In the genomic region with DNA sequence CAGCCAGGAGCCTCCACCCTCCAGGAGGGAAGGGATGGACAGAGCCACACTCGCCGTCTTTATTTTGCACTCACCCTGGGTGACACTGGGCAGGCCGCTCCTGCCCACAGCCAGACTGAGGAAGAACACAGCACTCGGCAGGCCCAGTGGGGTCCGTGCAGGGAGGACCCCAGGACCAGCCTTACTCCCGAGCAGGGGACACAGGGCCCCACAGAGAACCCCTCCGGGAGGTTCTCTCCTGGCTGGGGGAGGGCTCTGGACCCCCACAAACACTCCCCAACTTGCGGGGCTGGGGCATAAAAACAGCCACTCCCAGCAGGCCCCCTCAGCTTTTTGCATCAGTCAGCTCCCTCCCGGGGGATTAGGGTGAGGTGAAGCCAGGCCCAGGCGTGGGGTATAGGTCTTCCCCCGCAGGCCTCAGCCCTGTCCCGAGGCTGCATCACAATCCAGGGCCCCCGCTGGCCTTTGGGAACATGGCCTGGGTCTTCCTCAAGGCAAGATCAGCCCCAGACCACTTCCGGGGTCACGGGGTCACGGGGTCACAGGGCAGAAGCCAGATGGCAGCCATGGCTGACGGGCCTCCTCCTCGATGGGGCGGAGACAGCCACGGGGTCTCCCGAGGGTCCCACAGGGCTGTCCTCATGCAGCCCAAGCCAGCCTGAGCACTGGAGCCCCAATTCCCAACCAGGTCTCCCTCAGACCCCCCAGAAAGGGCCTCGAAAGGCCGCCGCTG, we compare ENCODE assay signal across 10 cellular contexts. TPM values are rescaled to one million over a fixed set of nuclear protein-coding genes. Genes with fewer than 3 reads are reported as not detected.
DNase-seq lines count a peak whose midpoint lies in the region; ATAC-seq and TF ChIP-seq lines count a peak whose summit lies in the region.
"Had no signal": no experiment of that assay in that cellular context is flagged by ENCODE, and none has a peak within 500 bp of the region (broad histone marks: within the 10 kb centered on the region; RNA-seq: fewer than 3 reads in every experiment).

No MANE protein-coding gene starts in this region.

- peak overlapping the region in 1 of 2 donors; percentile 59 for H3K4me3 Mint-ChIP-seq in activated T-cell treated with anti-CD3 and anti-CD28 coated beads, Interleukin-2, amount 50 U/mL, for 72 hours
- peak overlapping the region; percentile 21 for H3K4me3 Mint-ChIP-seq in stimulated activated memory B cell treated with anti-CD40 and anti-IgM and Interleukin-4, amounts not matched to agents 10 μg/mL and 1 μg/mL and 100 μg/mL, for 72 hours
- H3K4me3 Mint-ChIP-seq: memory B cell had no signal

- no peak for TF ChIP-seq CTCF in heart left ventricle (IDR thresholded peaks at IDR 0.05)

- no peak for TF ChIP-seq POLR2A in heart left ventricle (IDR thresholded peaks at IDR 0.05)

- H3K27me3 ChIP-seq in heart left ventricle: no peaks in the 10 kb centered on the region

- intact Hi-C loops in heart left ventricle (cut with DNase I): loop anchor here in 1 of 10 donors (10.0 kb wide), 1 partner anchor 275 kb away; the partner anchor contains the start of gene SAMD10

- no peak for ATAC-seq in activated T-cell treated with anti-CD3 and anti-CD28 coated beads, Interleukin-2, amount 50 U/mL, for 72 hours (replicated peaks in 1 of 2)
- ATAC-seq in heart left ventricle (no peak), HG03342 (IDR thresholded peaks at IDR 0.05; ENCODE audit: unreplicated experiment) (no peak)
- peak; percentile 2 for ATAC-seq in stimulated activated memory B cell treated with anti-CD40 and anti-IgM and Interleukin-4, amounts not matched to agents 10 μg/mL and 1 μg/mL and 100 μg/mL, for 72 hours

- H3K27me3 Mint-ChIP-seq in activated T-cell treated with anti-CD3 and anti-CD28 coated beads, Interleukin-2, amount 50 U/mL, for 72 hours (ENCODE audit: low read depth): no peaks in the 10 kb centered on the region
- no peaks in the 10 kb centered on the region for H3K27me3 Mint-ChIP-seq in stimulated activated memory B cell treated with anti-CD40 and anti-IgM and Interleukin-4, amounts not matched to agents 10 μg/mL and 1 μg/mL and 100 μg/mL, for 72 hours
- H3K27me3 Mint-ChIP-seq: memory B cell had no signal

- H3K27ac Mint-ChIP-seq in activated T-cell treated with anti-CD3 and anti-CD28 coated beads, Interleukin-2, amount 50 U/mL, for 72 hours: peak overlapping the region; percentile 73
- H3K27ac Mint-ChIP-seq in stimulated activated memory B cell treated with anti-CD40 and anti-IgM and Interleukin-4, amounts not matched to agents 10 μg/mL and 1 μg/mL and 100 μg/mL, for 72 hours: peak overlapping the region; percentile 75
- H3K27ac Mint-ChIP-seq: memory B cell had no signal

- H3K9me3 Mint-ChIP-seq in activated T-cell treated with anti-CD3 and anti-CD28 coated beads, Interleukin-2, amount 50 U/mL, for 72 hours: no peaks in the 10 kb centered on the region
- H3K9me3 Mint-ChIP-seq in stimulated activated memory B cell treated with anti-CD40 and anti-IgM and Interleukin-4, amounts not matched to agents 10 μg/mL and 1 μg/mL and 100 μg/mL, for 72 hours: no peaks in the 10 kb centered on the region
- H3K9me3 Mint-ChIP-seq: memory B cell had no signal

- WGBS in heart left ventricle, 4 donors: 81 to 89% (median 83%) methylated on average over 12 to 24 of the region's 24 CpGs

- peaks cover 12% of the 10 kb centered on the region for H3K4me1 Mint-ChIP-seq in activated T-cell treated with anti-CD3 and anti-CD28 coated beads, Interleukin-2, amount 50 U/mL, for 72 hours (ENCODE audit: low read depth)
- H3K4me1 Mint-ChIP-seq in stimulated activated memory B cell treated with anti-CD40 and anti-IgM and Interleukin-4, amounts not matched to agents 10 μg/mL and 1 μg/mL and 100 μg/mL, for 72 hours: peaks cover 44% of the 10 kb centered on the region

- H3K36me3 Mint-ChIP-seq in activated T-cell treated with anti-CD3 and anti-CD28 coated beads, Interleukin-2, amount 50 U/mL, for 72 hours (ENCODE audit: insufficient read depth in 2 of 2): no peaks in the 10 kb centered on the region
- H3K36me3 Mint-ChIP-seq in stimulated activated memory B cell treated with anti-CD40 and anti-IgM and Interleukin-4, amounts not matched to agents 10 μg/mL and 1 μg/mL and 100 μg/mL, for 72 hours: peaks cover under 1% of the 10 kb centered on the region
- H3K36me3 Mint-ChIP-seq: memory B cell had no signal

- CTCF ChIA-PET in HEK293T (lab: Yijun Ruan, JAX): no interaction called here

- H3K36me3 ChIP-seq in heart left ventricle: peaks cover 0 to 47% (median 25%) of the 10 kb centered on the region in 9 donors

- H3K4me3 ChIP-seq in heart left ventricle: no peak overlapping the region

- no peaks in the 10 kb centered on the region for H3K9me3 ChIP-seq in heart left ventricle

- POLR2A ChIA-PET in HEK293T (lab: Yijun Ruan, JAX): no interaction called here

- peak overlapping the region in 11 of 12 donors; percentile 21 to 89 (median 50) for H3K27ac ChIP-seq in heart left ventricle

- peaks cover 11 to 51% (median 38%) of the 10 kb centered on the region in 12 donors for H3K4me1 ChIP-seq in heart left ventricle

- DNase-seq in HEK293T (ENCODE audit: extremely low spot score) (peak; percentile 15), heart left ventricle (peak in 3 of 5 donors; percentile 32 to 66 (median 48)), cerebellar cortex (ENCODE audit: low spot score) (no peak), SHP77 (lab: John Stamatoyannopoulos, UW) (no peak), NAMALWA (ENCODE audit: low spot score) (no peak)
- no peak for DNase-seq in activated T-cell treated with anti-CD3 and anti-CD28 coated beads, Interleukin-2, amount 50 U/mL, for 72 hours
- DNase-seq: NCI-H146 had no signal

TF ChIP-seq in HEK293T, 16 proteins besides CTCF, POLR2A, EP300 and RAD21:
- TF ChIP-seq PKNOX1 (IDR thresholded peaks at IDR 0.05): no peak
- no peak for TF ChIP-seq CTBP1 (IDR thresholded peaks at IDR 0.05; ENCODE audit: borderline replicate concordance)
- no peak for TF ChIP-seq ZNF384 (IDR thresholded peaks at IDR 0.05)
- no peak for TF ChIP-seq BHLHE40 (IDR thresholded peaks at IDR 0.05; ENCODE audit: borderline replicate concordance)
TF ChIP-seq in HEK293T: peak in this region for 0.

RNA-seq across cellular contexts. Expression of gene TNFRSF6B, which starts 3.2 kb away (rescaled TPM):
- 1 to 10 TPM; 1.0 to 1.2 TPM for total RNA-seq in activated T-cell treated with anti-CD3 and anti-CD28 coated beads, Interleukin-2, amount 50 U/mL, for 72 hours
- 1 to 10 TPM in 4 of 9 donors, under 1 TPM in 4, not detected in 1; 0.42 to 5.7 (median 0.92) TPM for total RNA-seq in heart left ventricle
- polyA plus RNA-seq in heart left ventricle: 1 to 10 TPM; 2.9 to 6.4 TPM

RNA-seq across cellular contexts. Expression of gene ARFRP1, which starts 8.1 kb away (rescaled TPM):
- total RNA-seq in activated T-cell treated with anti-CD3 and anti-CD28 coated beads, Interleukin-2, amount 50 U/mL, for 72 hours: 10 to 100 TPM; 55.1 to 70.9 TPM
- 10 to 100 TPM; 27.3 to 47.8 (median 33.8) TPM for total RNA-seq in heart left ventricle
- polyA plus RNA-seq in heart left ventricle: 10 to 100 TPM; 35.9 to 38.0 TPM

RNA-seq across cellular contexts. Expression of gene ZGPAT, which starts 8.2 kb away (rescaled TPM):
- total RNA-seq in activated T-cell treated with anti-CD3 and anti-CD28 coated beads, Interleukin-2, amount 50 U/mL, for 72 hours: 10 to 100 TPM; 24.3 to 28.0 TPM
- total RNA-seq in heart left ventricle: 10 to 100 TPM; 12.9 to 22.0 (median 18.5) TPM
- 10 to 100 TPM; 27.9 to 34.4 TPM for polyA plus RNA-seq in heart left ventricle

RNA-seq across cellular contexts. Expression of gene LIME1, which starts 36.8 kb away (rescaled TPM):
- total RNA-seq in activated T-cell treated with anti-CD3 and anti-CD28 coated beads, Interleukin-2, amount 50 U/mL, for 72 hours: 10 to 100 TPM; 13.4 to 21.1 TPM
- 1 to 10 TPM in 8 of 9 donors, under 1 TPM in 1; 0.95 to 7.1 (median 3.4) TPM for total RNA-seq in heart left ventricle
- polyA plus RNA-seq in heart left ventricle: 1 to 10 TPM; 2.2 to 4.4 TPM

RNA-seq across cellular contexts. Expression of gene SLC2A4RG, which starts 39.9 kb away (rescaled TPM):
- total RNA-seq in activated T-cell treated with anti-CD3 and anti-CD28 coated beads, Interleukin-2, amount 50 U/mL, for 72 hours: 10 to 100 TPM; 43.5 to 47.0 TPM
- 10 to 100 TPM; 41.4 to 82.5 (median 70.7) TPM for total RNA-seq in heart left ventricle
- 10 to 100 TPM; 18.3 to 80.3 TPM for polyA plus RNA-seq in heart left ventricle

Comparison
In these comparisons a context has a peak if more than half of its experiments do, and no peak if none do; other contexts are left out.
1. DNase-seq: peak in HEK293T (single experiment) and heart left ventricle (3 of 5); none in activated T-cell treated with anti-CD3 and anti-CD28 coated beads, Interleukin-2, amount 50 U/mL, for 72 hours (0 of 2), cerebellar cortex (single experiment), SHP77 (0 of 2) and NAMALWA (single experiment).